8 cellular contexts compared by ENCODE assay signal in the genomic region with DNA sequence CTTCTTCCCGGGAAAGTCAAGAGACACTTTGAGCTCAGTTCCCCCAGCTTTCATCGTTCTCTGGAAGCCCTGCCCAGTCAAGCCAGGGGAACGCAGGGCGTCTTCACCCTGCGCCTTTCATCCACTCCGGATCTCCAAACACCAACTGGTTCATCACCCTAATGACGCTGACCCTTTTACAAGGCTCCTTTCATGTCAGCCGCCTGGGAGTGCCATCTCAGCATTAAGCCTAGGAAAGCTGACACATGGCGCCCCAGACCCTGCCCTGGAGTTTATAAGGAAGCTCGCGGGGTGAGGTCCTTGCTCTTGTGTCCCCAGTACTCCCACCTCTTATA. TPM values are rescaled to one million over a fixed set of nuclear protein-coding genes. Genes with fewer than 3 reads are reported as not detected.
DNase-seq lines count a peak whose midpoint lies in the region; ATAC-seq, FAIRE-seq and TF ChIP-seq lines count a peak whose summit lies in the region.

No MANE protein-coding gene starts in this region.

- peak overlapping the region; percentile 69 for H3K4me2 ChIP-seq in endothelial cell of umbilical vein (ENCODE audit: insufficient read depth, low read length)

- H3K27me3 ChIP-seq in Panc1 (ENCODE audit: control insufficient read depth, insufficient read depth, low read length) (no peaks in the 10 kb centered on the region), endothelial cell of umbilical vein (ENCODE audit: control insufficient read depth in 2 of 2, insufficient read depth in 2 of 2, low read length in 2 of 2) (no peaks in the 10 kb centered on the region)

- H3K4me1 ChIP-seq in Panc1 (ENCODE audit: control insufficient read depth, insufficient read depth, low read length): peaks cover 7% of the 10 kb centered on the region; the same call in 1 of the 2 replicates
- H3K4me1 ChIP-seq in endothelial cell of umbilical vein (ENCODE audit: control insufficient read depth, extremely low read depth, insufficient read depth, low read length): peaks cover 15% of the 10 kb centered on the region

- H3K4me1 Mint-ChIP-seq in activated CD4-positive, alpha-beta T cell treated with anti-CD3 and anti-CD28 coated beads for 36 hours: peaks cover 58% of the 10 kb centered on the region
- peaks cover 54% of the 10 kb centered on the region for H3K4me1 Mint-ChIP-seq in osteocyte (ENCODE audit: unreplicated experiment)

- no peak for TF ChIP-seq CTCF in Panc1 (IDR thresholded peaks at IDR 0.05)
- no peak for TF ChIP-seq CTCF in endothelial cell of umbilical vein (IDR thresholded peaks at IDR 0.05; ENCODE audit: extremely low read depth in 1 of 2, insufficient read depth in 1 of 2, low read depth in 1 of 2, low read length in 2 of 2)
- no peak for TF ChIP-seq CTCF in osteocyte (IDR thresholded peaks at IDR 0.05)

- ATAC-seq in activated CD4-positive, alpha-beta T cell treated with anti-CD3 and anti-CD28 coated beads for 36 hours: peak; percentile 34
- no peak; the same call in 1 of the 2 replicates for ATAC-seq in Panc1
- ATAC-seq in GM19467 (IDR thresholded peaks at IDR 0.05; ENCODE audit: unreplicated experiment): no peak
- ATAC-seq in HG03025 (IDR thresholded peaks at IDR 0.05; ENCODE audit: low FRiP score, unreplicated experiment): no peak

- H3K4me3 ChIP-seq in Panc1 (ENCODE audit: low read depth in 2 of 2, low read length in 2 of 2) (peak overlapping the region; percentile 90 to 93), endothelial cell of umbilical vein (replicated peaks in 1 of 3; ENCODE audit: insufficient read depth in 1 of 3, low read depth in 1 of 3, low read length in 3 of 3) (peak overlapping the region; percentile 26 to 96 (median 96))

- H4K20me1 ChIP-seq in endothelial cell of umbilical vein (replicated peaks; ENCODE audit: control insufficient read depth, extremely low read depth, insufficient read depth, low read length): no peaks in the 10 kb centered on the region

- peaks cover 8% of the 10 kb centered on the region; the same call in 1 of the 2 replicates for H3K36me3 ChIP-seq in Panc1 (ENCODE audit: control insufficient read depth, insufficient read depth, low read length)
- peaks cover 3 to 5% of the 10 kb centered on the region in 2 experiments for H3K36me3 ChIP-seq in endothelial cell of umbilical vein (ENCODE audit: control insufficient read depth in 2 of 2, extremely low read depth in 1 of 2, insufficient read depth in 2 of 2, low read length in 2 of 2)

- H2AFZ ChIP-seq in endothelial cell of umbilical vein (ENCODE audit: low read depth, low read length): peak overlapping the region; percentile 58

- no peaks in the 10 kb centered on the region for H3K9me3 ChIP-seq in Panc1 (ENCODE audit: control insufficient read depth, insufficient read depth, low read depth, low read length)
- H3K9me3 ChIP-seq in endothelial cell of umbilical vein (replicated peaks; ENCODE audit: control insufficient read depth, insufficient read depth, low read length): no peaks in the 10 kb centered on the region

- in situ Hi-C loops in Panc1 (cut with HindIII; ENCODE audit: low pct_unique_long_range_greater_than_20kb, low sequenced_read_pairs): no loop called here

- TF ChIP-seq POLR2A in endothelial cell of umbilical vein (IDR thresholded peaks at IDR 0.05; ENCODE audit: low read depth, low read length): no peak

- H3K9me3 Mint-ChIP-seq in activated CD4-positive, alpha-beta T cell treated with anti-CD3 and anti-CD28 coated beads for 36 hours (ENCODE audit: low read depth): no peaks in the 10 kb centered on the region
- H3K9me3 Mint-ChIP-seq in osteocyte (ENCODE audit: unreplicated experiment): peaks cover 3% of the 10 kb centered on the region

- FAIRE-seq in endothelial cell of umbilical vein (lab: Jason Lieb, UNC) (no peak), urothelium cell line (lab: Jason Lieb, UNC) (no peak)

- peaks cover 59% of the 10 kb centered on the region for H3K79me2 ChIP-seq in endothelial cell of umbilical vein (ENCODE audit: control insufficient read depth, insufficient read depth, low read length)

- H3K36me3 Mint-ChIP-seq in activated CD4-positive, alpha-beta T cell treated with anti-CD3 and anti-CD28 coated beads for 36 hours (ENCODE audit: low read depth): peaks cover 36% of the 10 kb centered on the region
- H3K36me3 Mint-ChIP-seq in osteocyte (ENCODE audit: unreplicated experiment): peaks cover 10% of the 10 kb centered on the region

- H3K27ac ChIP-seq in Panc1 (ENCODE audit: low read length) (peak overlapping the region; percentile 94), endothelial cell of umbilical vein (ENCODE audit: insufficient read depth, low read depth, low read length) (peak overlapping the region; percentile 88)

- H3K4me3 Mint-ChIP-seq in activated CD4-positive, alpha-beta T cell treated with anti-CD3 and anti-CD28 coated beads for 36 hours: peak overlapping the region; percentile 100
- peak overlapping the region; percentile 100 for H3K4me3 Mint-ChIP-seq in osteocyte (ENCODE audit: unreplicated experiment)

- no TSS peak for BruUV-seq in Panc1 (replicated peaks; lab: Mats Ljungman, UMichigan)
- TSS peak; percentile 9 for BruUV-seq in endothelial cell of umbilical vein (replicated peaks; lab: Mats Ljungman, UMichigan)

- intact Hi-C loops in activated CD4-positive, alpha-beta T cell treated with anti-CD3 and anti-CD28 coated beads for 36 hours (cut with DNase I, micrococcal nuclease): loop anchor here (1.0 to 5.0 kb wide), 13 partner anchors 52 to 519 kb away; a partner anchor contains a TSS
- intact Hi-C loops in Panc1 (cut with micrococcal nuclease; ENCODE audit: unreplicated experiment) (no loop called here), endothelial cell of umbilical vein (cut with micrococcal nuclease) (loop anchor here (1.0 to 5.0 kb wide), 3 partner anchors 51 to 88 kb away; a partner anchor contains a TSS)

- peak; percentile 58 for DNase-seq in activated CD4-positive, alpha-beta T cell treated with anti-CD3 and anti-CD28 coated beads for 36 hours
- no peak for DNase-seq in activated CD4-positive, alpha-beta T cell treated with anti-CD3 and anti-CD28 coated beads, Interleukin-2, amount 50 U/mL, for 48 hours
- no peak for DNase-seq in Panc1 (ENCODE audit: low read depth, low spot score)
- DNase-seq in endothelial cell of umbilical vein (ENCODE audit: low read depth, low spot score): no peak
- DNase-seq in osteocyte (ENCODE audit: extremely low spot score, unreplicated experiment): no peak
- DNase-seq in urothelium cell line (ENCODE audit: low spot score): no peak

- H3K9ac ChIP-seq in endothelial cell of umbilical vein (replicated peaks; ENCODE audit: extremely low read depth, insufficient read depth, low read length): peak overlapping the region; percentile 98

- H3K9me1 ChIP-seq in endothelial cell of umbilical vein (replicated peaks; ENCODE audit: control insufficient read depth, extremely low read depth, insufficient read depth, low read length): no peaks in the 10 kb centered on the region

- no peaks in the 10 kb centered on the region for H3K27me3 Mint-ChIP-seq in activated CD4-positive, alpha-beta T cell treated with anti-CD3 and anti-CD28 coated beads for 36 hours
- no peaks in the 10 kb centered on the region for H3K27me3 Mint-ChIP-seq in osteocyte (ENCODE audit: unreplicated experiment)

- dilution Hi-C loops in endothelial cell of umbilical vein (cut with MboI; ENCODE audit: extremely low pct_ligation_motif_present, low sequenced_read_pairs): no loop called here

- CTCF ChIA-PET in activated CD4-positive, alpha-beta T cell treated with anti-CD3 and anti-CD28 coated beads for 36 hours (lab: Charles Lee): interaction anchor here (0.6 to 3.4 kb wide), 26 partner anchors 9 to 1531 kb away, joined by 3 to 18 read pairs (median 4); a partner anchor contains a TSS
- CTCF ChIA-PET in Panc1 (lab: Charles Lee): interaction anchor here (0.7 kb wide), 1 partner anchor 11 kb away, joined by 3 read pairs; no protein-coding TSS in a partner anchor
- CTCF ChIA-PET in endothelial cell of umbilical vein (lab: Charles Lee): interaction anchor here (0.9 to 3.4 kb wide), 10 partner anchors 8 to 87 kb away, joined by 3 to 13 read pairs (median 4); a partner anchor contains a TSS

- H3K27ac Mint-ChIP-seq in activated CD4-positive, alpha-beta T cell treated with anti-CD3 and anti-CD28 coated beads for 36 hours: peak overlapping the region; percentile 90
- peak overlapping the region; percentile 99 for H3K27ac Mint-ChIP-seq in osteocyte (ENCODE audit: unreplicated experiment)

- POLR2A ChIA-PET in activated CD4-positive, alpha-beta T cell treated with anti-CD3 and anti-CD28 coated beads for 36 hours (lab: Charles Lee): interaction anchor here (0.6 to 1.8 kb wide), 9 partner anchors 51 to 325 kb away, joined by 3 to 23 read pairs (median 4); a partner anchor contains a TSS
- POLR2A ChIA-PET in Panc1 (lab: Charles Lee): interaction anchor here (0.6 kb wide), 1 partner anchor 48 kb away, joined by 13 read pairs; no protein-coding TSS in a partner anchor
- POLR2A ChIA-PET in endothelial cell of umbilical vein (lab: Charles Lee): interaction anchor here (0.9 to 1.2 kb wide), 4 partner anchors 8 to 154 kb away, joined by 3 read pairs; no protein-coding TSS in a partner anchor

RNA-seq across cellular contexts. Expression of a gene that starts 0.6 kb away (rescaled TPM):
- total RNA-seq in activated CD4-positive, alpha-beta T cell treated with anti-CD3 and anti-CD28 coated beads for 36 hours: 10 to 100 TPM; 86.6 to 94.8 TPM
- 72.0 TPM for total RNA-seq in Panc1 (2021; ENCODE audit: unreplicated experiment)
- 76.8 TPM for polyA plus RNA-seq in Panc1 (2012; ENCODE audit: insufficient read length)
- 103 and 111 TPM in 2 replicates for total RNA-seq in endothelial cell of umbilical vein
- polyA plus RNA-seq in endothelial cell of umbilical vein: 16.0 and 19.8 TPM in 2 replicates
- polyA plus RNA-seq in endothelial cell of umbilical vein (2011; cell fraction: cytosol; rRNA removed): 39.5 and 42.6 TPM in 2 replicates
- 45.3 and 54.5 TPM in 2 replicates for polyA plus RNA-seq in endothelial cell of umbilical vein (2011; cell fraction: nucleus; rRNA removed)
- 87.7 and 106 TPM in 2 replicates for polyA plus RNA-seq in endothelial cell of umbilical vein (2012)
- polyA minus RNA-seq in endothelial cell of umbilical vein: 62.2 and 72.3 TPM in 2 replicates
- 31.3 TPM for polyA minus RNA-seq in endothelial cell of umbilical vein (2011; cell fraction: cytosol; rRNA and poly(A)+ RNA removed)
- 73.8 and 99.0 TPM in 2 replicates for polyA minus RNA-seq in endothelial cell of umbilical vein (2011; cell fraction: nucleus; rRNA and poly(A)+ RNA removed)
- 73.9 and 92.8 TPM in 2 replicates for total RNA-seq in osteocyte

RNA-seq across cellular contexts. Expression of a gene that starts 2.1 kb away (rescaled TPM):
- 10 to 100 TPM; 16.3 to 17.2 TPM for total RNA-seq in activated CD4-positive, alpha-beta T cell treated with anti-CD3 and anti-CD28 coated beads for 36 hours
- total RNA-seq in Panc1 (2021; ENCODE audit: unreplicated experiment): 22.4 TPM
- 31.7 TPM for polyA plus RNA-seq in Panc1 (2012; ENCODE audit: insufficient read length)
- total RNA-seq in endothelial cell of umbilical vein: 57.3 and 60.4 TPM in 2 replicates
- 87.6 and 96.9 TPM in 2 replicates for polyA plus RNA-seq in endothelial cell of umbilical vein
- 81.7 and 91.5 TPM in 2 replicates for polyA plus RNA-seq in endothelial cell of umbilical vein (2011; cell fraction: cytosol; rRNA removed)
- 46.9 and 47.8 TPM in 2 replicates for polyA plus RNA-seq in endothelial cell of umbilical vein (2011; cell fraction: nucleus; rRNA removed)
- polyA plus RNA-seq in endothelial cell of umbilical vein (2012): 57.2 and 62.2 TPM in 2 replicates
- 61.9 and 68.8 TPM in 2 replicates for polyA minus RNA-seq in endothelial cell of umbilical vein
- 24.2 TPM for polyA minus RNA-seq in endothelial cell of umbilical vein (2011; cell fraction: cytosol; rRNA and poly(A)+ RNA removed)
- polyA minus RNA-seq in endothelial cell of umbilical vein (2011; cell fraction: nucleus; rRNA and poly(A)+ RNA removed): 21.6 and 24.0 TPM in 2 replicates
- total RNA-seq in osteocyte: 48.9 and 51.3 TPM in 2 replicates

RNA-seq across cellular contexts. Expression of a gene that starts 32.6 kb away (rescaled TPM):
- under 1 TPM; 0.19 to 0.32 TPM for total RNA-seq in activated CD4-positive, alpha-beta T cell treated with anti-CD3 and anti-CD28 coated beads for 36 hours
- total RNA-seq in Panc1 (2021; ENCODE audit: unreplicated experiment) (0.74 TPM), endothelial cell of umbilical vein (0.18 and 0.20 TPM in 2 replicates), osteocyte (1.3 and 1.6 TPM in 2 replicates)
- 0.59 TPM for polyA plus RNA-seq in Panc1 (2012; ENCODE audit: insufficient read length)
- 0.19 and 0.30 TPM in 2 replicates for polyA plus RNA-seq in endothelial cell of umbilical vein
- 0.09 and 0.17 TPM in 2 replicates for polyA plus RNA-seq in endothelial cell of umbilical vein (2011; cell fraction: cytosol; rRNA removed)
- 0.11 and 0.29 TPM in 2 replicates for polyA plus RNA-seq in endothelial cell of umbilical vein (2011; cell fraction: nucleus; rRNA removed)
- polyA plus RNA-seq in endothelial cell of umbilical vein (2012): 0.16 and 0.23 TPM in 2 replicates
- polyA minus RNA-seq in endothelial cell of umbilical vein: 0.17 TPM in 1 of 2 replicates, not detected in the other
- polyA minus RNA-seq in endothelial cell of umbilical vein (2011; cell fraction: cytosol; rRNA and poly(A)+ RNA removed): 0.92 TPM
- 0.10 and 0.19 TPM in 2 replicates for polyA minus RNA-seq in endothelial cell of umbilical vein (2011; cell fraction: nucleus; rRNA and poly(A)+ RNA removed)

RNA-seq across cellular contexts. Expression of a gene that starts 51.2 kb away (rescaled TPM):
- 10 to 100 TPM; 55.1 to 77.0 TPM for total RNA-seq in activated CD4-positive, alpha-beta T cell treated with anti-CD3 and anti-CD28 coated beads for 36 hours
- total RNA-seq in Panc1 (2021; ENCODE audit: unreplicated experiment) (79.9 TPM), endothelial cell of umbilical vein (84.9 and 88.3 TPM in 2 replicates), osteocyte (108 and 119 TPM in 2 replicates)
- polyA plus RNA-seq in Panc1 (2012; ENCODE audit: insufficient read length): 103 TPM
- polyA plus RNA-seq in endothelial cell of umbilical vein: 48.6 and 49.4 TPM in 2 replicates
- 36.9 and 45.8 TPM in 2 replicates for polyA plus RNA-seq in endothelial cell of umbilical vein (2011; cell fraction: cytosol; rRNA removed)
- 33.7 and 34.5 TPM in 2 replicates for polyA plus RNA-seq in endothelial cell of umbilical vein (2011; cell fraction: nucleus; rRNA removed)
- 56.7 and 63.5 TPM in 2 replicates for polyA plus RNA-seq in endothelial cell of umbilical vein (2012)
- polyA minus RNA-seq in endothelial cell of umbilical vein: 137 and 194 TPM in 2 replicates
- polyA minus RNA-seq in endothelial cell of umbilical vein (2011; cell fraction: cytosol; rRNA and poly(A)+ RNA removed): 37.2 TPM
- polyA minus RNA-seq in endothelial cell of umbilical vein (2011; cell fraction: nucleus; rRNA and poly(A)+ RNA removed): 25.3 and 45.3 TPM in 2 replicates
